Comparison of ENCODE assay signal across 1 cellular context in the genomic region with DNA sequence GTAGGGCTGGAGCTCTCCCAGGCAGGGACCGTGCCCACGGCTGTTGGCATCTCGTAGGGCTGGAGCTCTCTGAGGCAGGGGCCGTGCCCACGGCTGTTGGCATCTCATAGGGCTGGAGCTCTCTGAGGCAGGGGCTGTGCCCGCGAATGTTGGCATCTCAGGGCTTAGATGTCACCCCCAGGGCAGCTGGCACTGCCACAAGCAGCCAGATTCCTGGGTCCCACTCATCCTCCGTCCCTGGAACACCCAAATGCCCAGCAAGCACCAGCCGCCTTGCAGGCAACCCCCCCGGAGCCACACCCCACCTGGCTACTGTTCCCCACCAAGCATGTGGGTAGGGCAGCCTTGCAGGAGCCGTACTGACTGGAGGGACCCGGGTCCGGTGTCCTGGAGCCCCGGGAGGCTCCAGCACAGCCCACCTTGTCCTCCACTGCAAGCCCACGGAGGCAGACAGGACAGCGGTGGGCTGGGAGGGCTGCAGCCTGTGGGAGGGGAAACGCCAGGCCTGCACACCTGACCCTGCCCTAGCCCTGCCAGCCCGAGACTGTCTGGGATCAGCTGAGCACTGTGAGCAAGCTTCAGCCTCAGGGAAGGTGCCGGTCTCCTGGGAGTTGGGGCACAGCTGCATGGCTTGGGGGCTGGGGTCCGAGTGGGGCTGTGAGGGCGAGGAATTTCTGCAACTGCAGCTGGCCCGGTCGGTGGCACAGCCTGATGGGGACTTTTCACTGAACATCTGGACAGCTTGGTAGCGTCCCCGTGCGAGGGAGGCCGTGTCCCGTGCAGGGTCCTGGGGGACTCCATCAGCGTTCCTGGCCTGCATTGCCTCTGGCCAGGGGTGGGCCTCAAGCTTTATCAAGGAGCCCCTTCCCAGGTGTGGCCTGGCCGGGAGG.
TF ChIP-seq lines count a peak whose summit lies in the region.

No MANE protein-coding gene starts in this region.

TF ChIP-seq in IMR-90, 13 proteins besides CTCF, POLR2A, EP300 and RAD21:
- TF ChIP-seq CEBPB (IDR thresholded peaks at IDR 0.05; ENCODE audit: low read depth, low read length) (no peak), MXI1 (IDR thresholded peaks at IDR 0.05; ENCODE audit: borderline replicate concordance, low read depth, low read length) (no peak)
